In the genomic region with DNA sequence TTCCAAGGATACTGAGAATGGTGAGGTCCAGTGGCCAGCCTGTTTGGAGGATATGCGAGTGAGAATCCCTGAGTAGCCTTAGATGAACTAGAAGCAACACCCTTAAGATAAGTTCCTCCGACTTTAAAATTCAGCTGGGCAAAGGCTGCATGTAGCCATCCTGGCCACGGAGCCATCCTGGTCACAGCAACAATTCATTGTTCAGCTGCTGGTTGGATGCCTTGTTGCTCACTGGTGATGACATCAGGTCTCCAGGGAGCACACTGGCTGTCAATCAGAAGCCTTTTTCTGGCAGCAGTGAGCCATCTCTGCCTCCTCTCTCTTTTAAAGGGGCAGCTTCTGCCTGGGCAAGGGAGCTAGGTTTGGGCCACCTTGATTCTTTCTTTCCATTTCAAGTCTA, we compare ENCODE assay signal across 11 cellular contexts. TPM values are rescaled to one million over a fixed set of nuclear protein-coding genes. Genes with fewer than 3 reads are reported as not detected.
DNase-seq lines count a peak whose midpoint lies in the region; ATAC-seq, FAIRE-seq and TF ChIP-seq lines count a peak whose summit lies in the region.
"Had no signal": no experiment of that assay in that cellular context is flagged by ENCODE, and none has a peak within 500 bp of the region (broad histone marks: within the 10 kb centered on the region; RNA-seq: fewer than 3 reads in every experiment).

No MANE protein-coding gene starts in this region.

- no peaks in the 10 kb centered on the region for H3K9me3 ChIP-seq in MG63
- H3K9me3 ChIP-seq in astrocyte (ENCODE audit: insufficient read depth, low read depth, low read length), result peaks cover 4% of the 10 kb centered on the region
- H3K9me3 ChIP-seq in testis, result no peaks in the 10 kb centered on the region

- H3K27ac ChIP-seq in astrocyte (ENCODE audit: low read depth, low read length) (no peak overlapping the region), testis (no peak overlapping the region)
- H3K27ac ChIP-seq: left ventricle myocardium inferior had no signal

- no peaks in the 10 kb centered on the region for H3K36me3 ChIP-seq in MG63
- no peaks in the 10 kb centered on the region for H3K36me3 ChIP-seq in astrocyte (ENCODE audit: insufficient read depth, low read length)
- no peaks in the 10 kb centered on the region for H3K36me3 ChIP-seq in testis (ENCODE audit: low read depth, missing control alignments)
- H3K36me3 ChIP-seq: left ventricle myocardium inferior had no signal

- ATAC-seq in activated T-cell treated with anti-CD3 and anti-CD28 coated beads, Interleukin-2, amount 50 U/mL, for 72 hours (replicated peaks in 1 of 2), result no peak
- ATAC-seq: activated naive CD4-positive, alpha-beta T cell treated with anti-CD3 and anti-CD28 coated beads, Interleukin-2, amount 50 U/mL, for 72 hours had no signal

- TF ChIP-seq POLR2A in testis (IDR thresholded peaks at IDR 0.05), result no peak

- no peak overlapping the region for H3K4me3 Mint-ChIP-seq in astrocyte (ENCODE audit: unreplicated experiment)
- H3K4me3 Mint-ChIP-seq in activated T-cell treated with anti-CD3 and anti-CD28 coated beads, Interleukin-2, amount 50 U/mL, for 72 hours, result no peak overlapping the region
- H3K4me3 Mint-ChIP-seq: activated B cell treated with CpG ODN at 0.5 μM for 24 hours had no signal

- H4K20me1 ChIP-seq in astrocyte (ENCODE audit: insufficient read depth, low read length), result no peaks in the 10 kb centered on the region

- no peak overlapping the region for H2AFZ ChIP-seq in astrocyte (ENCODE audit: low read depth, low read length)

- no peak for TF ChIP-seq CTCF in astrocyte (IDR thresholded peaks at IDR 0.05; ENCODE audit: insufficient read depth, low read depth, low read length)
- no peak for TF ChIP-seq CTCF in testis (IDR thresholded peaks at IDR 0.05)

- FAIRE-seq in astrocyte (lab: Jason Lieb, UNC), result no peak

- H3K79me2 ChIP-seq in astrocyte (ENCODE audit: insufficient read depth, low read length), result no peaks in the 10 kb centered on the region

- no peaks in the 10 kb centered on the region for H3K4me1 ChIP-seq in astrocyte (ENCODE audit: insufficient read depth, low read length)
- no peaks in the 10 kb centered on the region for H3K4me1 ChIP-seq in testis
- H3K4me1 ChIP-seq: left ventricle myocardium inferior had no signal

- H3K9me3 Mint-ChIP-seq in astrocyte (ENCODE audit: unreplicated experiment), result no peaks in the 10 kb centered on the region
- H3K9me3 Mint-ChIP-seq in activated T-cell treated with anti-CD3 and anti-CD28 coated beads, Interleukin-2, amount 50 U/mL, for 72 hours, result peaks cover 0 to 3% of the 10 kb centered on the region in 2 donors
- H3K9me3 Mint-ChIP-seq: activated naive CD4-positive, alpha-beta T cell treated with anti-CD3 and anti-CD28 coated beads, Interleukin-2, amount 50 U/mL, for 72 hours had no signal

- H3K4me3 ChIP-seq in MG63 (no peak overlapping the region), astrocyte (ENCODE audit: insufficient read depth, low read depth, low read length) (no peak overlapping the region), testis (no peak overlapping the region)
- H3K4me3 ChIP-seq: left ventricle myocardium inferior had no signal

- H3K36me3 Mint-ChIP-seq in astrocyte (ENCODE audit: low read depth, unreplicated experiment), result no peaks in the 10 kb centered on the region
- H3K36me3 Mint-ChIP-seq in activated T-cell treated with anti-CD3 and anti-CD28 coated beads, Interleukin-2, amount 50 U/mL, for 72 hours (ENCODE audit: insufficient read depth in 2 of 2), result no peaks in the 10 kb centered on the region
- H3K36me3 Mint-ChIP-seq: activated naive CD4-positive, alpha-beta T cell treated with anti-CD3 and anti-CD28 coated beads, Interleukin-2, amount 50 U/mL, for 72 hours had no signal

- peak overlapping the region; percentile 3 for H3K27ac Mint-ChIP-seq in astrocyte (ENCODE audit: unreplicated experiment)
- no peak overlapping the region for H3K27ac Mint-ChIP-seq in activated T-cell treated with anti-CD3 and anti-CD28 coated beads, Interleukin-2, amount 50 U/mL, for 72 hours
- H3K27ac Mint-ChIP-seq: activated B cell treated with CpG ODN at 0.5 μM for 24 hours; activated naive CD4-positive, alpha-beta T cell treated with anti-CD3 and anti-CD28 coated beads, Interleukin-2, amount 50 U/mL, for 72 hours had no signal

- no peaks in the 10 kb centered on the region for H3K27me3 Mint-ChIP-seq in astrocyte (ENCODE audit: low read depth, unreplicated experiment)
- H3K27me3 Mint-ChIP-seq in activated T-cell treated with anti-CD3 and anti-CD28 coated beads, Interleukin-2, amount 50 U/mL, for 72 hours (ENCODE audit: low read depth), result peaks cover 22% of the 10 kb centered on the region

- DNase-seq in ELF-1 (ENCODE audit: low read depth, low spot score) (peak; percentile 48), MG63 (peak; percentile 64), astrocyte (ENCODE audit: low read depth) (no peak), left kidney (ENCODE audit: low read depth, low spot score) (peak; percentile 9), NCI-H774 (lab: John Stamatoyannopoulos, UW) (no peak), testis (no peak)
- DNase-seq in activated T-cell treated with anti-CD3 and anti-CD28 coated beads, Interleukin-2, amount 50 U/mL, for 72 hours, result no peak
- no peak for DNase-seq in activated CD4-positive, alpha-beta T cell treated with anti-CD3 and anti-CD28 coated beads, Interleukin-2, amount 50 U/mL, for 1 hour
- DNase-seq: activated B cell treated with CpG ODN at 0.5 μM for 24 hours, left ventricle myocardium inferior had no signal

- no peak overlapping the region for H3K9ac ChIP-seq in astrocyte (ENCODE audit: low read length)

- H3K27me3 ChIP-seq in MG63, result peaks cover 17% of the 10 kb centered on the region
- peaks cover 37% of the 10 kb centered on the region for H3K27me3 ChIP-seq in astrocyte (ENCODE audit: insufficient read depth, low read length)
- no peaks in the 10 kb centered on the region for H3K27me3 ChIP-seq in testis

- intact Hi-C loops in testis (cut with DNase I; ENCODE audit: low total_unique reads), result no loop called here

- H3K4me2 ChIP-seq in astrocyte (ENCODE audit: low read length), result no peak overlapping the region

- WGBS in testis, 2 donors, result 44 to 60% methylated on average over 3 of the region's 3 CpGs

- H3K4me1 Mint-ChIP-seq in astrocyte (ENCODE audit: low read depth, unreplicated experiment), result peaks cover 6% of the 10 kb centered on the region
- H3K4me1 Mint-ChIP-seq in activated T-cell treated with anti-CD3 and anti-CD28 coated beads, Interleukin-2, amount 50 U/mL, for 72 hours (ENCODE audit: low read depth), result peaks cover 9% of the 10 kb centered on the region
- H3K4me1 Mint-ChIP-seq: activated B cell treated with CpG ODN at 0.5 μM for 24 hours had no signal

RNA-seq across cellular contexts. Expression of a gene that starts 22.4 kb away (rescaled TPM):
- total RNA-seq in MG63 (2014; rRNA removed; shearing (Covaris generic); ENCODE audit: low replicate concordance), result 0.39 and 2.9 TPM in 2 replicates
- total RNA-seq in astrocyte, result 0.48 and 0.53 TPM in 2 replicates
- total RNA-seq in testis, result 10 to 100 TPM; 29.7 to 72.1 TPM
- polyA plus RNA-seq in testis (ENCODE audit: insufficient read depth, low read depth, low replicate concordance), result 32.1 TPM
- total RNA-seq in activated T-cell treated with anti-CD3 and anti-CD28 coated beads, Interleukin-2, amount 50 U/mL, for 72 hours, result under 1 TPM; 0.05 to 0.07 TPM
- total RNA-seq: activated B cell treated with CpG ODN at 0.5 μM for 24 hours had no signal

RNA-seq across cellular contexts. Expression of a gene that starts 52.8 kb away (rescaled TPM):
- 118 and 125 TPM in 2 replicates for total RNA-seq in MG63 (2014; rRNA removed; shearing (Covaris generic); ENCODE audit: low replicate concordance)
- total RNA-seq in astrocyte, result 228 and 236 TPM in 2 replicates
- total RNA-seq in testis, result 100 to 1,000 TPM; 106 to 127 TPM
- 125 TPM for polyA plus RNA-seq in testis (ENCODE audit: insufficient read depth, low read depth, low replicate concordance)
- 100 to 1,000 TPM; 196 to 198 TPM for total RNA-seq in activated T-cell treated with anti-CD3 and anti-CD28 coated beads, Interleukin-2, amount 50 U/mL, for 72 hours

Comparison
In these comparisons a context has a peak if more than half of its experiments do, and no peak if none do; other contexts are left out.
1. DNase-seq: peak in ELF-1 (single experiment), MG63 (single experiment) and left kidney (single experiment); none in astrocyte (single experiment), NCI-H774 (single experiment), testis (single experiment), activated T-cell treated with anti-CD3 and anti-CD28 coated beads, Interleukin-2, amount 50 U/mL, for 72 hours (0 of 2) and activated CD4-positive, alpha-beta T cell treated with anti-CD3 and anti-CD28 coated beads, Interleukin-2, amount 50 U/mL, for 1 hour (single experiment).